ENCODE assay signal across 1 cellular context in the genomic region with DNA sequence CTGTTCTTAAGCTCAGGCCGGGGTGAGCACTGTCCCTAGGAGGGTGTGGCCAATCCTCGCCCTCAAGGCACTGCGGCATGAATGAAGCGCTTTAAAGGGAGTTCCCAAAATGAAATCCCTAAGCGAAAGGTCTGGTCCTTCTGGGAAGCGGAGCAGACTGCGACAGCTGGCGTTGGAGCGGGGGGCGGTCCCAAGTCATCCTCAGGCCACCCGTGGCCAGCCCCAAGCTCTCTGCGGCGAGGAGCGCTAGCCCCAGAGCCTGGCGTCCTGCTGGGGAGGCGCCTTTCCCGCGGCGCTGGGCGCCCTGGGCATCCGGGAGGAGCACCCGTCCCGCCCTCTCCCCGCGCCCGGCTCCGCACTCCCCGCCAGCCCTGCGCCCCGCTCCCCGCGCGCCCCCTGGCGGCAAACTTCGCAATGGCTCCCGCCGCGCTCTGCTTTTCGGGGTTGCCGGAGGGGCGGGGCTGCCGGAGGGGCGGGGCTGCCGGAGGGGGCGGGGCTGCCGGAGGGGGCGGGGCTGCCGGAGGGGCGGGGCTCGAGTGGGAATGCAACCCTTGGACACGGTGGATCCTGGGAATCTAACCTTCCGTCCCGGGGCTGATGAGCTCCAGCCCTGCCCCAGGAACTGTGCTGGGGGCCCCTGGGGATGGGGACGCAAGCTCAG.
TF ChIP-seq lines count a peak whose summit lies in the region.

No MANE protein-coding gene starts in this region.

TF ChIP-seq in neural cell, 6 proteins besides CTCF, POLR2A, EP300 and RAD21:
- peak; percentile 43 for TF ChIP-seq SMC3 (conservative IDR thresholded peaks at IDR 0.05; ENCODE audit: poor library complexity)
- TF ChIP-seq POLR2AphosphoS5 (IDR thresholded peaks at IDR 0.05): no peak
